ENCODE assay signal across 8 cellular contexts in genomic region chr1:36160388-36160948, GRCh38. TPM values are rescaled to one million over a fixed set of nuclear protein-coding genes. Genes with fewer than 3 reads are reported as not detected.
A peak's percentile ranks its signal among the peaks of the same experiment; 100 is the strongest.
DNase-seq lines count a peak whose midpoint lies in the region; ATAC-seq and TF ChIP-seq lines count a peak whose summit lies in the region.

No MANE protein-coding gene starts in this region.

- H2AFZ ChIP-seq in OCI-LY7 (ENCODE audit: low read length): no peak overlapping the region

- POLR2A ChIA-PET in OCI-LY7 (lab: Charles Lee): interaction anchor here (1.5 to 2.5 kb wide), 3 partner anchors 11 to 146 kb away, joined by 5 to 13 read pairs (median 5); partner anchors contain the start of genes SH3D21 and TRAPPC3

- H3K36me3 ChIP-seq in CD4-positive, CD25-positive, alpha-beta regulatory T cell (ENCODE audit: control insufficient read depth, insufficient read depth, low read length): no peaks in the 10 kb centered on the region
- peaks cover 23% of the 10 kb centered on the region; the same call in 1 of the 2 replicates for H3K36me3 ChIP-seq in OCI-LY7 (ENCODE audit: insufficient read depth, low read length)
- H3K36me3 ChIP-seq in effector memory CD4-positive, alpha-beta T cell (ENCODE audit: control insufficient read depth, insufficient read depth, low read length): no peaks in the 10 kb centered on the region
- no peaks in the 10 kb centered on the region for H3K36me3 ChIP-seq in neutrophil

- TF ChIP-seq CTCF in OCI-LY7 (conservative IDR thresholded peaks at IDR 0.05; ENCODE audit: low read length) (no peak), neutrophil (IDR thresholded peaks at IDR 0.05) (no peak)

- CTCF ChIA-PET in OCI-LY7 (lab: Charles Lee; ENCODE audit: unreplicated experiment): interaction anchor here (0.6 to 2.1 kb wide), 4 partner anchors 9 to 63 kb away, joined by 3 to 9 read pairs (median 3); partner anchors contain the start of gene THRAP3

- DNase-seq in CD4-positive, CD25-positive, alpha-beta regulatory T cell: peak in 1 of 3 donors; percentile 31
- DNase-seq in OCI-LY7 (ENCODE audit: low spot score) (no peak), RKO (ENCODE audit: low spot score) (no peak), G401 (ENCODE audit: low spot score) (no peak), Kasumi-1 (lab: John Stamatoyannopoulos, UW) (no peak)
- no peak for DNase-seq in effector memory CD4-positive, alpha-beta T cell
- DNase-seq in stimulated activated CD4-positive, alpha-beta T cell treated with anti-CD3 and anti-CD28 coated beads, Interleukin-2, amount 100 ng/mL, for 24 hours: no peak

- in situ Hi-C loops in G401 (cut with HindIII; ENCODE audit: low sequenced_read_pairs): loop anchor here (10.0 kb wide), 1 partner anchor 74 kb away; no protein-coding TSS in a partner anchor

- no peaks in the 10 kb centered on the region for H3K9me2 ChIP-seq in OCI-LY7 (ENCODE audit: insufficient read depth, low read length)

- H3K36me3 Mint-ChIP-seq in CD4-positive, CD25-positive, alpha-beta regulatory T cell: peaks cover 9% of the 10 kb centered on the region

- H3K9me3 Mint-ChIP-seq in CD4-positive, CD25-positive, alpha-beta regulatory T cell: no peaks in the 10 kb centered on the region

- peak overlapping the region; percentile 89 for H3K4me2 ChIP-seq in OCI-LY7 (ENCODE audit: low read length)

- BruUV-seq in OCI-LY7 (replicated peaks; lab: Mats Ljungman, UMichigan): no TSS peak

- peak overlapping the region; percentile 92 to 100 (median 98) for H3K27ac Mint-ChIP-seq in CD4-positive, CD25-positive, alpha-beta regulatory T cell

- no peaks in the 10 kb centered on the region for H3K27me3 ChIP-seq in CD4-positive, CD25-positive, alpha-beta regulatory T cell (ENCODE audit: control insufficient read depth, insufficient read depth, low read length)
- no peaks in the 10 kb centered on the region for H3K27me3 ChIP-seq in effector memory CD4-positive, alpha-beta T cell (replicated peaks; ENCODE audit: control insufficient read depth, insufficient read depth, low read length, poor library complexity, severe bottlenecking)
- no peaks in the 10 kb centered on the region for H3K27me3 ChIP-seq in neutrophil

- peak overlapping the region; percentile 82 for H3K4me3 ChIP-seq in CD4-positive, CD25-positive, alpha-beta regulatory T cell (ENCODE audit: low read depth, low read length)
- H3K4me3 ChIP-seq in OCI-LY7 (ENCODE audit: low read depth, low read length, poor library complexity, severe bottlenecking) (peak overlapping the region; percentile 65), neutrophil (ENCODE audit: low read depth in 1 of 2, low read length in 1 of 2) (peak overlapping the region; percentile 58 to 64)
- peak overlapping the region; percentile 44 for H3K4me3 ChIP-seq in effector memory CD4-positive, alpha-beta T cell (ENCODE audit: insufficient read depth, low read depth, low read length, poor library complexity, severe bottlenecking)

- no peaks in the 10 kb centered on the region for H3K27me3 Mint-ChIP-seq in CD4-positive, CD25-positive, alpha-beta regulatory T cell

- no peaks in the 10 kb centered on the region for H3K9me3 ChIP-seq in CD4-positive, CD25-positive, alpha-beta regulatory T cell (ENCODE audit: control insufficient read depth in 2 of 2, low read length in 2 of 2)
- H3K9me3 ChIP-seq in OCI-LY7 (ENCODE audit: low read length) (no peaks in the 10 kb centered on the region), neutrophil (no peaks in the 10 kb centered on the region)
- no peaks in the 10 kb centered on the region for H3K9me3 ChIP-seq in effector memory CD4-positive, alpha-beta T cell (ENCODE audit: control insufficient read depth, low read length)

- intact Hi-C loops in OCI-LY7 (cut with micrococcal nuclease; ENCODE audit: unreplicated experiment): no loop called here

- H3K27ac ChIP-seq in CD4-positive, CD25-positive, alpha-beta regulatory T cell (ENCODE audit: insufficient read depth, low read length, poor library complexity, severe bottlenecking): peak overlapping the region; percentile 88
- H3K27ac ChIP-seq in OCI-LY7 (ENCODE audit: low read depth, low read length, poor library complexity, severe bottlenecking) (peak overlapping the region; percentile 87), neutrophil (peak overlapping the region; percentile 96)
- peak overlapping the region; percentile 78 for H3K27ac ChIP-seq in effector memory CD4-positive, alpha-beta T cell (ENCODE audit: insufficient read depth, low read length, poor library complexity, severe bottlenecking)

- peaks cover 23 to 79% (median 63%) of the 10 kb centered on the region in 4 donors for H3K4me1 Mint-ChIP-seq in CD4-positive, CD25-positive, alpha-beta regulatory T cell

- no peak for ATAC-seq in CD4-positive, CD25-positive, alpha-beta regulatory T cell (ENCODE audit: low read depth in 2 of 2)

- peak overlapping the region; percentile 78 to 94 (median 90) for H3K4me3 Mint-ChIP-seq in CD4-positive, CD25-positive, alpha-beta regulatory T cell

- H4K20me1 ChIP-seq in OCI-LY7 (ENCODE audit: insufficient read depth, low read length): peaks cover 12% of the 10 kb centered on the region; the same call in 1 of the 2 replicates

- peaks cover 77% of the 10 kb centered on the region for H3K4me1 ChIP-seq in CD4-positive, CD25-positive, alpha-beta regulatory T cell (ENCODE audit: control insufficient read depth, insufficient read depth, low read length, poor library complexity, severe bottlenecking)
- H3K4me1 ChIP-seq in OCI-LY7 (ENCODE audit: insufficient read depth, low read length, poor library complexity, severe bottlenecking): peaks cover 64% of the 10 kb centered on the region
- H3K4me1 ChIP-seq in effector memory CD4-positive, alpha-beta T cell (ENCODE audit: control insufficient read depth, insufficient read depth, low read length, poor library complexity, severe bottlenecking): peaks cover 59% of the 10 kb centered on the region
- H3K4me1 ChIP-seq in neutrophil (ENCODE audit: control insufficient read depth in 1 of 2, insufficient read depth in 1 of 2, low read depth in 1 of 2, low read length in 1 of 2): peaks cover 60 to 61% of the 10 kb centered on the region in 2 experiments

- peaks cover 91% of the 10 kb centered on the region for H3K79me2 ChIP-seq in OCI-LY7 (ENCODE audit: insufficient read depth, low read depth, low read length)

RNA-seq across cellular contexts. Expression of gene MAP7D1, which starts 4.5 kb away (rescaled TPM):
- total RNA-seq in CD4-positive, CD25-positive, alpha-beta regulatory T cell: 178 TPM
- 10 to 100 TPM; 10.1 to 16.3 (median 13.1) TPM for polyA plus RNA-seq in CD4-positive, CD25-positive, alpha-beta regulatory T cell
- total RNA-seq in OCI-LY7 (2014; rRNA removed; shearing (Covaris generic)): 55.1 and 61.2 TPM in 2 replicates
- total RNA-seq in OCI-LY7 (2022): 94.7 and 101 TPM in 2 replicates
- total RNA-seq in G401 (2014; rRNA removed; shearing (Covaris generic)): 117 and 127 TPM in 2 replicates

RNA-seq across cellular contexts. Expression of gene TRAPPC3, which starts 11.2 kb away (rescaled TPM):
- 45.6 TPM for total RNA-seq in CD4-positive, CD25-positive, alpha-beta regulatory T cell
- 100 to 1,000 TPM; 112 to 137 (median 126) TPM for polyA plus RNA-seq in CD4-positive, CD25-positive, alpha-beta regulatory T cell
- 50.3 and 71.0 TPM in 2 replicates for total RNA-seq in OCI-LY7 (2014; rRNA removed; shearing (Covaris generic))
- total RNA-seq in OCI-LY7 (2022): 55.4 and 60.4 TPM in 2 replicates
- 168 and 173 TPM in 2 replicates for total RNA-seq in G401 (2014; rRNA removed; shearing (Covaris generic))

RNA-seq across cellular contexts. Expression of gene COL8A2, which starts 35.4 kb away (rescaled TPM):
- not detected for total RNA-seq in CD4-positive, CD25-positive, alpha-beta regulatory T cell
- polyA plus RNA-seq in CD4-positive, CD25-positive, alpha-beta regulatory T cell: under 1 TPM in 1 of 4 donors, not detected in 3; 0.03 TPM
- not detected in 2 replicates for total RNA-seq in OCI-LY7 (2014; rRNA removed; shearing (Covaris generic))
- total RNA-seq in OCI-LY7 (2022): not detected in 2 replicates
- 0.47 TPM in 1 of 2 replicates, not detected in the other for total RNA-seq in G401 (2014; rRNA removed; shearing (Covaris generic))
